9 cellular contexts compared by ENCODE assay signal in genomic region chr5:3449481-3449880, GRCh38.
"Had no signal": no experiment of that assay in that cellular context is flagged by ENCODE, and none has a peak within 500 bp of the region (broad histone marks: within the 10 kb centered on the region; RNA-seq: fewer than 3 reads in every experiment).

No MANE protein-coding gene starts in this region.

- H3K4me3 Mint-ChIP-seq: GM23338, H9, HFFc6 had no signal

- H3K9ac ChIP-seq: GM23248 had no signal

- H3K9me3 ChIP-seq: HAP-1 had no signal

- H3K27ac Mint-ChIP-seq: GM23338, H9, HFFc6 had no signal

- H3K4me3 ChIP-seq: GM23248, GM23338, HAP-1 had no signal

- H3K36me3 ChIP-seq: HAP-1 had no signal

- DNase-seq: GM23248, GOT3, H7, H9, HCEC 1CT, HFFc6 had no signal

- H3K27ac ChIP-seq: GM23248 had no signal

- H2AFZ ChIP-seq: GM23248, GM23338 had no signal

- H3K4me1 Mint-ChIP-seq: GM23338 had no signal

- ATAC-seq: GM23338, HCT116 had no signal

- H3K4me1 ChIP-seq: HAP-1 had no signal

- H3K4me2 ChIP-seq: GM23338 had no signal
